In the genomic region with DNA sequence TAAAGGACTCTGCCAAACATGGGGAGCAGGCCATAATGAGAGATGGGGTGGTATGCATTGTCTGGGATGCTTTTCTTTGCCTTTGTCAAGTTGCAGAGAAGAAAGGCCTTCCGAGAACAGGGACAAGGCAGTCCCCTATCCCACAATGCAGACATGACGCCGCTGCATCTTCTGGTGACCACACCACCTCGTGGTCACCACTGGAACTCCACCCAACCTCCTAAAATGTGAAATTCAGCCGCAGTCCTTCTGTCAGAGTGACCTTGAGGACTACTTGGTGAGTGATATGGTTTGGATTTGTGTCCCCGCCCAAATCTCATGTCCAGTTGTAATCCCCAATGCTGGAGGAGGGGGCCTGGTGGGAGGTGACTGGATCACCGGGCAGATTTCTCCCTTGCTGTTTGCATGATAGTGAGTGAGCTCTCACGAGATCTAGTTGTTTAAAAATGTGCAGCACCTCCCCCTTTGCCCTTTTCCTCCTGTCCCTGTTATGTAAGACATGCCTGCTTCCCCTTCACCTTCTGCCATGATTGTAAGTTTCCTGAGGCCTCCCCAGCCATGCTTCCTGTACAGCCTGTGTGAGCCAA, we compare ENCODE assay signal across 8 cellular contexts. TPM values are rescaled to one million over a fixed set of nuclear protein-coding genes. Genes with fewer than 3 reads are reported as not detected.
DNase-seq lines count a peak whose midpoint lies in the region; ATAC-seq and TF ChIP-seq lines count a peak whose summit lies in the region.

No MANE protein-coding gene starts in this region.

- ATAC-seq in Right ventricle myocardium inferior, result peak; percentile 50
- peak; percentile 45 for ATAC-seq in HG03095 (IDR thresholded peaks at IDR 0.05; ENCODE audit: unreplicated experiment)
- peak; percentile 48 to 79 (median 66) for ATAC-seq in heart left ventricle

- no peak overlapping the region for H3K27ac ChIP-seq in OCI-LY7 (ENCODE audit: low read depth, low read length, poor library complexity, severe bottlenecking)
- no peak overlapping the region for H3K27ac ChIP-seq in heart left ventricle

- H3K4me1 ChIP-seq in OCI-LY7 (ENCODE audit: insufficient read depth, low read length, poor library complexity, severe bottlenecking) (no peaks in the 10 kb centered on the region), heart left ventricle (peaks cover 0 to 15% (median 3%) of the 10 kb centered on the region in 12 donors)

- no peaks in the 10 kb centered on the region for H3K27me3 ChIP-seq in heart left ventricle

- no peak overlapping the region for H3K4me3 ChIP-seq in OCI-LY7 (ENCODE audit: low read depth, low read length, poor library complexity, severe bottlenecking)
- no peak overlapping the region for H3K4me3 ChIP-seq in heart left ventricle
- no peak overlapping the region for H3K4me3 ChIP-seq in retinal pigment epithelial cell (ENCODE audit: low read length)

- DNase-seq in Right ventricle myocardium inferior (ENCODE audit: missing footprints) (peak; percentile 78), cardiac septum (ENCODE audit: low spot score) (no peak), OCI-LY7 (ENCODE audit: low spot score) (peak; percentile 52), heart left ventricle (peak; percentile 32 to 71 (median 49)), retinal pigment epithelial cell (ENCODE audit: low read depth) (no peak)
- DNase-seq in activated naive CD4-positive, alpha-beta T cell treated with anti-CD3 and anti-CD28 coated beads, Interleukin-2, amount 50 U/mL, for 16 hours, result peak; percentile 43
- DNase-seq in NK-92 treated with Interleukin-12 subunit alpha and Interleukin-12 subunit beta, amount 100 ng/mL, for 24 hours (lab: John Stamatoyannopoulos, UW), result no peak

- TF ChIP-seq CTCF in OCI-LY7 (conservative IDR thresholded peaks at IDR 0.05; ENCODE audit: low read length), result peak; percentile 84
- peak; percentile 72 to 87 (median 81) for TF ChIP-seq CTCF in heart left ventricle (IDR thresholded peaks at IDR 0.05)
- peak; percentile 93 for TF ChIP-seq CTCF in retinal pigment epithelial cell (conservative IDR thresholded peaks at IDR 0.05; ENCODE audit: low read depth, low read length)

- intact Hi-C loops in Right ventricle myocardium inferior (cut with DNase I) (loop anchor here (2.0 kb wide), 1 partner anchor 75 kb away; no protein-coding TSS in a partner anchor), cardiac septum (cut with DNase I) (loop anchor here (5.0 kb wide), 1 partner anchor 72 kb away; no protein-coding TSS in a partner anchor), OCI-LY7 (cut with micrococcal nuclease; ENCODE audit: unreplicated experiment) (no loop called here), heart left ventricle (cut with DNase I) (loop anchor here in 5 of 10 donors (2.0 to 5.0 kb wide), 3 partner anchors 72 to 77 kb away; no protein-coding TSS in a partner anchor)

- H4K20me1 ChIP-seq in OCI-LY7 (ENCODE audit: insufficient read depth, low read length), result no peaks in the 10 kb centered on the region

- POLR2A ChIA-PET in OCI-LY7 (lab: Charles Lee), result no interaction called here

- H3K36me3 ChIP-seq in OCI-LY7 (ENCODE audit: insufficient read depth, low read length) (no peaks in the 10 kb centered on the region), heart left ventricle (no peaks in the 10 kb centered on the region)

- H2AFZ ChIP-seq in OCI-LY7 (ENCODE audit: low read length), result no peak overlapping the region; the same call in 1 of the 2 replicates

- CTCF ChIA-PET in OCI-LY7 (lab: Charles Lee; ENCODE audit: unreplicated experiment), result no interaction called here

- BruUV-seq in OCI-LY7 (replicated peaks; lab: Mats Ljungman, UMichigan), result no TSS peak

- no peak overlapping the region for H3K4me2 ChIP-seq in OCI-LY7 (ENCODE audit: low read length)

- no peaks in the 10 kb centered on the region for H3K79me2 ChIP-seq in OCI-LY7 (ENCODE audit: insufficient read depth, low read depth, low read length)

- no peak for TF ChIP-seq POLR2A in heart left ventricle (IDR thresholded peaks at IDR 0.05)

- whole genome bisulfite sequencing in heart left ventricle, 4 donors, result 13 to 19% (median 17%) methylated on average over 7 to 8 of the region's 8 CpGs

- H3K9me2 ChIP-seq in OCI-LY7 (ENCODE audit: insufficient read depth, low read length), result no peaks in the 10 kb centered on the region

- H3K9me3 ChIP-seq in OCI-LY7 (ENCODE audit: low read length) (no peaks in the 10 kb centered on the region), heart left ventricle (no peaks in the 10 kb centered on the region)

RNA-seq across cellular contexts. Expression of a gene that starts 15.2 kb away (rescaled TPM):
- total RNA-seq in Right ventricle myocardium inferior (not detected), cardiac septum (not detected), OCI-LY7 (2022) (not detected in 2 replicates), heart left ventricle (under 1 TPM in 2 of 9 donors, not detected in 7; 0.20 to 0.66 TPM)
- total RNA-seq in OCI-LY7 (2014; rRNA removed; shearing (Covaris generic)), result not detected in 2 replicates
- not detected for polyA plus RNA-seq in heart left ventricle

RNA-seq across cellular contexts. Expression of a gene that starts 16.7 kb away (rescaled TPM):
- 29.5 TPM for total RNA-seq in Right ventricle myocardium inferior
- total RNA-seq in cardiac septum, result 34.1 TPM
- 22.6 and 40.5 TPM in 2 replicates for total RNA-seq in OCI-LY7 (2014; rRNA removed; shearing (Covaris generic))
- 29.1 and 39.9 TPM in 2 replicates for total RNA-seq in OCI-LY7 (2022)
- total RNA-seq in heart left ventricle, result 10 to 100 TPM; 22.8 to 36.8 (median 31.8) TPM
- polyA plus RNA-seq in heart left ventricle, result 10 to 100 TPM in 1 of 2 donors, 1 to 10 TPM in 1; 4.2 to 17.7 TPM

Comparison
In these comparisons a context has a peak if more than half of its experiments do, and no peak if none do; other contexts are left out.
1. DNase-seq: peak in Right ventricle myocardium inferior (single experiment), OCI-LY7 (single experiment), activated naive CD4-positive, alpha-beta T cell treated with anti-CD3 and anti-CD28 coated beads, Interleukin-2, amount 50 U/mL, for 16 hours (single experiment) and heart left ventricle (5 of 5); none in cardiac septum (single experiment), retinal pigment epithelial cell (single experiment) and NK-92 treated with Interleukin-12 subunit alpha and Interleukin-12 subunit beta, amount 100 ng/mL, for 24 hours (single experiment).
2. Peak in every context shown above with its lines, with median percentiles within 50 percentile points of each other: ATAC-seq and CTCF ChIP-seq.